2 cellular contexts compared by ENCODE assay signal in the genomic region with DNA sequence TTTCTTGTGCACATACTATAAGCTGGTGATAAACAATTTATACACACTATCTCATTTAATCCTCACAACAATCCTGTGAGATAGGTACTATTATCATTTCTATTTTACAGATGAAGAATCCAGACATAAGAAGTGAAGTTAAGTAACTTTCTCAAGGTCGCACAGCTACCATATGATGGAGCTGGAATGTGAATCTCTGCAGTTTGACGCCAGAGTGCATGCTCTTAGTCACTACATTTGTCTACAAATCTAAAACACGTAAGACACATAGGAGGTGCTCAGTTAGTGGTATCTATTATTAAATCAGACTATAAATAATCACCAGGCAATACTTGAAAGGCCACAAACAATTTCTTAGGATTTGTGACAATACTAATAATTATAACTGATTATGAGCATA.
A peak's percentile ranks its signal among the peaks of the same experiment; 100 is the strongest.
TF ChIP-seq lines count a peak whose summit lies in the region.

No MANE protein-coding gene starts in this region.

TF ChIP-seq in SK-N-SH treated with all-trans-retinoic acid at 6 μM for 48 hours, 23 proteins besides CTCF, POLR2A, EP300 and RAD21:
- TF ChIP-seq TOX (CRISPR knock-in tag; IDR thresholded peaks at IDR 0.05; ENCODE audit: borderline replicate concordance) = peak; percentile 23; the same call in 1 of the 2 replicates
- TF ChIP-seq ZNF70 (CRISPR knock-in tag; IDR thresholded peaks at IDR 0.05) = no peak

TF ChIP-seq in SK-N-SH, 30 proteins besides CTCF, POLR2A, EP300 and RAD21:
- no peak for TF ChIP-seq NRF1 (IDR thresholded peaks at IDR 0.05; ENCODE audit: low read depth, low read length)
- TF ChIP-seq TCF12 (IDR thresholded peaks at IDR 0.05) = no peak
- TF ChIP-seq, protein P1, sequence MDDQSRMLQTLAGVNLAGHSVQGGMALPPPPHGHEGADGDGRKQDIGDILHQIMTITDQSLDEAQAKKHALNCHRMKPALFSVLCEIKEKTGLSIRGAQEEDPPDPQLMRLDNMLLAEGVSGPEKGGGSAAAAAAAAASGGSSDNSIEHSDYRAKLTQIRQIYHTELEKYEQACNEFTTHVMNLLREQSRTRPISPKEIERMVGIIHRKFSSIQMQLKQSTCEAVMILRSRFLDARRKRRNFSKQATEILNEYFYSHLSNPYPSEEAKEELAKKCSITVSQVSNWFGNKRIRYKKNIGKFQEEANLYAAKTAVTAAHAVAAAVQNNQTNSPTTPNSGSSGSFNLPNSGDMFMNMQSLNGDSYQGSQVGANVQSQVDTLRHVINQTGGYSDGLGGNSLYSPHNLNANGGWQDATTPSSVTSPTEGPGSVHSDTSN (IDR thresholded peaks at IDR 0.05) = no peak
- no peak for TF ChIP-seq NFIC (IDR thresholded peaks at IDR 0.05; ENCODE audit: borderline replicate concordance)
- no peak for TF ChIP-seq POLR2AphosphoS5 (IDR thresholded peaks at IDR 0.05; ENCODE audit: low read depth, low read length)
- TF ChIP-seq, protein P2, sequence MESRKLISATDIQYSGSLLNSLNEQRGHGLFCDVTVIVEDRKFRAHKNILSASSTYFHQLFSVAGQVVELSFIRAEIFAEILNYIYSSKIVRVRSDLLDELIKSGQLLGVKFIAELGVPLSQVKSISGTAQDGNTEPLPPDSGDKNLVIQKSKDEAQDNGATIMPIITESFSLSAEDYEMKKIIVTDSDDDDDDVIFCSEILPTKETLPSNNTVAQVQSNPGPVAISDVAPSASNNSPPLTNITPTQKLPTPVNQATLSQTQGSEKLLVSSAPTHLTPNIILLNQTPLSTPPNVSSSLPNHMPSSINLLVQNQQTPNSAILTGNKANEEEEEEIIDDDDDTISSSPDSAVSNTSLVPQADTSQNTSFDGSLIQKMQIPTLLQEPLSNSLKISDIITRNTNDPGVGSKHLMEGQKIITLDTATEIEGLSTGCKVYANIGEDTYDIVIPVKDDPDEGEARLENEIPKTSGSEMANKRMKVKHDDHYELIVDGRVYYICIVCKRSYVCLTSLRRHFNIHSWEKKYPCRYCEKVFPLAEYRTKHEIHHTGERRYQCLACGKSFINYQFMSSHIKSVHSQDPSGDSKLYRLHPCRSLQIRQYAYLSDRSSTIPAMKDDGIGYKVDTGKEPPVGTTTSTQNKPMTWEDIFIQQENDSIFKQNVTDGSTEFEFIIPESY (IDR thresholded peaks at IDR 0.05; ENCODE audit: borderline replicate concordance, low read depth) = no peak
- TF ChIP-seq CHD2 (IDR thresholded peaks at IDR 0.05; ENCODE audit: low read length, partially characterized antibody) = no peak
- no peak for TF ChIP-seq JUND (IDR thresholded peaks at IDR 0.05)
- no peak for TF ChIP-seq RXRA (IDR thresholded peaks at IDR 0.05; ENCODE audit: borderline replicate concordance, low read depth)
- TF ChIP-seq USF1 (IDR thresholded peaks at IDR 0.05; ENCODE audit: borderline replicate concordance, low read depth) = no peak
- no peak for TF ChIP-seq EZH2phosphoT487 (IDR thresholded peaks at IDR 0.05; ENCODE audit: borderline replicate concordance, low read depth)
- TF ChIP-seq USF2 (IDR thresholded peaks at IDR 0.05; ENCODE audit: borderline replicate concordance, low read depth, low read length) = no peak
- no peak for TF ChIP-seq RFX5 (IDR thresholded peaks at IDR 0.05; ENCODE audit: low read length)
- no peak for TF ChIP-seq GABPA (IDR thresholded peaks at IDR 0.05; ENCODE audit: low read depth)
TF ChIP-seq in SK-N-SH: peak in this region for 0.
